Comparison of ENCODE assay signal across 24 cellular contexts in genomic region chr6:167680605-167681149, GRCh38.
"Had no signal": no experiment of that assay in that cellular context is flagged by ENCODE, and none has a peak within 500 bp of the region (broad histone marks: within the 10 kb centered on the region; RNA-seq: fewer than 3 reads in every experiment).

No MANE protein-coding gene starts in this region.

- H3K9me3 ChIP-seq: ovary, psoas muscle, right atrium auricular region had no signal

- H3K36me3 ChIP-seq: cardiac muscle cell, ovary, right atrium auricular region had no signal

- H3K27ac Mint-ChIP-seq: activated CD8-positive, alpha-beta T cell treated with anti-CD3 and anti-CD28 coated beads, Interleukin-2, amount 10 ng/mL, durations not matched to agents 7 days and 5 days; activated naive CD8-positive, alpha-beta T cell treated with anti-CD3 and anti-CD28 coated beads, Interleukin-2, amount 50 U/mL, for 24 hours; activated T-helper 1 cell treated with anti-CD3 and anti-CD28 coated beads, Interleukin-12 subunit alpha, Interleukin-12 subunit beta, Interleukin-2, Interleukin-4 antibody, amounts not matched to agents 30 ng/mL and 10 ng/mL and 1 ng/mL, durations not matched to agents 14 hours and 24 hours and 36 hours; dendritic cell treated with granulocyte-macrophage colony-stimulating factor and Interleukin-4, amounts not matched to agents 40 ng/mL and 50 ng/mL, for 4 days; effector memory CD8-positive, alpha-beta T cell; stimulated activated effector memory CD8-positive, alpha-beta T cell treated with anti-CD3 and anti-CD28 coated beads, Interleukin-12 subunit alpha, Interleukin-12 subunit beta, amount 100 ng/mL, for 72 hours; T-cell had no signal

- H3K9me3 Mint-ChIP-seq: activated naive CD8-positive, alpha-beta T cell treated with anti-CD3 and anti-CD28 coated beads, Interleukin-2, amount 50 U/mL, for 24 hours; activated T-helper 1 cell treated with anti-CD3 and anti-CD28 coated beads, Interleukin-12 subunit alpha, Interleukin-12 subunit beta, Interleukin-2, Interleukin-4 antibody, amounts not matched to agents 30 ng/mL and 10 ng/mL and 1 ng/mL, durations not matched to agents 14 hours and 24 hours and 36 hours; dendritic cell treated with granulocyte-macrophage colony-stimulating factor and Interleukin-4, amounts not matched to agents 40 ng/mL and 50 ng/mL, for 4 days; stimulated activated effector memory CD8-positive, alpha-beta T cell treated with anti-CD3 and anti-CD28 coated beads, Interleukin-12 subunit alpha, Interleukin-12 subunit beta, amount 100 ng/mL, for 72 hours; T-cell had no signal

- ATAC-seq: activated CD8-positive, alpha-beta T cell treated with anti-CD3 and anti-CD28 coated beads, Interleukin-2, amount 10 ng/mL, durations not matched to agents 7 days and 5 days; activated naive CD8-positive, alpha-beta T cell treated with anti-CD3 and anti-CD28 coated beads, Interleukin-2, amount 50 U/mL, for 24 hours; effector memory CD8-positive, alpha-beta T cell; esophagus mucosa; left ventricle myocardium superior; psoas muscle; SK-N-SH treated with all-trans-retinoic acid at 6 μM for 48 hours; stimulated activated effector memory CD8-positive, alpha-beta T cell treated with anti-CD3 and anti-CD28 coated beads, Interleukin-12 subunit alpha, Interleukin-12 subunit beta, amount 100 ng/mL, for 72 hours; T-cell had no signal

- H3K27me3 ChIP-seq: cardiac muscle cell, ovary, right atrium auricular region had no signal

- H3K4me1 Mint-ChIP-seq: activated naive CD8-positive, alpha-beta T cell treated with anti-CD3 and anti-CD28 coated beads, Interleukin-2, amount 50 U/mL, for 24 hours had no signal

- H3K4me3 ChIP-seq: cardiac muscle cell, ovary, psoas muscle, right atrium auricular region, skin epidermis had no signal

- H3K4me3 Mint-ChIP-seq: activated CD8-positive, alpha-beta T cell treated with anti-CD3 and anti-CD28 coated beads, Interleukin-2, amount 10 ng/mL, durations not matched to agents 7 days and 5 days; activated naive CD8-positive, alpha-beta T cell treated with anti-CD3 and anti-CD28 coated beads, Interleukin-2, amount 50 U/mL, for 24 hours; activated T-helper 1 cell treated with anti-CD3 and anti-CD28 coated beads, Interleukin-12 subunit alpha, Interleukin-12 subunit beta, Interleukin-2, Interleukin-4 antibody, amounts not matched to agents 30 ng/mL and 10 ng/mL and 1 ng/mL, durations not matched to agents 14 hours and 24 hours and 36 hours; dendritic cell treated with granulocyte-macrophage colony-stimulating factor and Interleukin-4, amounts not matched to agents 40 ng/mL and 50 ng/mL, for 4 days; effector memory CD8-positive, alpha-beta T cell; stimulated activated effector memory CD8-positive, alpha-beta T cell treated with anti-CD3 and anti-CD28 coated beads, Interleukin-12 subunit alpha, Interleukin-12 subunit beta, amount 100 ng/mL, for 72 hours; T-cell had no signal

- DNase-seq: activated CD4-positive, alpha-beta T cell treated with anti-CD3 and anti-CD28 coated beads for 1 hour; activated CD4-positive, alpha-beta T cell treated with anti-CD3 and anti-CD28 coated beads, Interleukin-2, amount 50 U/mL, for 1 hour; activated CD8-positive, alpha-beta T cell treated with anti-CD3 and anti-CD28 coated beads, Interleukin-2, amount 10 ng/mL, durations not matched to agents 7 days and 5 days; activated gamma-delta T cell; activated naive CD4-positive, alpha-beta T cell treated with anti-CD3 and anti-CD28 coated beads, Interleukin-2, amount 50 U/mL, for 16 hours; activated naive CD8-positive, alpha-beta T cell treated with anti-CD3 and anti-CD28 coated beads, Interleukin-2, amount 50 U/mL, for 24 hours; effector memory CD8-positive, alpha-beta T cell; foreskin melanocyte; left ventricle myocardium superior; mammary epithelial cell; ovary; psoas muscle; stimulated activated CD4-positive, alpha-beta T cell treated with anti-CD3 and anti-CD28 coated beads, Interleukin-2, amount 100 ng/mL, for 24 hours; T-cell; T-helper 9 cell; trophoblast cell had no signal

- H3K27ac ChIP-seq: cardiac muscle cell, ovary, psoas muscle, right atrium auricular region had no signal

- H3K36me3 Mint-ChIP-seq: stimulated activated effector memory CD8-positive, alpha-beta T cell treated with anti-CD3 and anti-CD28 coated beads, Interleukin-12 subunit alpha, Interleukin-12 subunit beta, amount 100 ng/mL, for 72 hours; T-cell had no signal
